In genomic region chr6:113065606-113066005, GRCh38 we compare ENCODE assay signal across 14 cellular contexts.
DNase-seq lines count a peak whose midpoint lies in the region; ATAC-seq and TF ChIP-seq lines count a peak whose summit lies in the region.
"Had no signal": no experiment of that assay in that cellular context is flagged by ENCODE, and none has a peak within 500 bp of the region (broad histone marks: within the 10 kb centered on the region; RNA-seq: fewer than 3 reads in every experiment).

No MANE protein-coding gene starts in this region.

- TF ChIP-seq CTCF in neural crest cell (conservative IDR thresholded peaks at IDR 0.05): no peak

- H3K9me3 Mint-ChIP-seq in neural crest cell: peaks cover 15% of the 10 kb centered on the region
- H3K9me3 Mint-ChIP-seq in activated T-cell treated with anti-CD3 and anti-CD28 coated beads, Interleukin-2, amount 50 U/mL, for 24 hours: no peaks in the 10 kb centered on the region
- no peaks in the 10 kb centered on the region for H3K9me3 Mint-ChIP-seq in stimulated activated naive CD8-positive, alpha-beta T cell treated with anti-CD3 and anti-CD28 coated beads, Interleukin-15, amount 100 ng/mL, for 72 hours
- H3K9me3 Mint-ChIP-seq: activated B cell treated with CpG ODN at 0.5 μM for 24 hours had no signal

- peaks cover 69% of the 10 kb centered on the region for H3K4me1 Mint-ChIP-seq in neural crest cell
- no peaks in the 10 kb centered on the region for H3K4me1 Mint-ChIP-seq in activated T-cell treated with anti-CD3 and anti-CD28 coated beads, Interleukin-2, amount 50 U/mL, for 24 hours (ENCODE audit: low read depth)
- no peaks in the 10 kb centered on the region for H3K4me1 Mint-ChIP-seq in stimulated activated naive CD8-positive, alpha-beta T cell treated with anti-CD3 and anti-CD28 coated beads, Interleukin-15, amount 100 ng/mL, for 72 hours
- H3K4me1 Mint-ChIP-seq: activated B cell treated with CpG ODN at 0.5 μM for 24 hours had no signal

- ATAC-seq in SK-N-SH treated with all-trans-retinoic acid at 6 μM for 48 hours (peak; percentile 75), HG02885 (IDR thresholded peaks at IDR 0.05; ENCODE audit: poor library complexity, unreplicated experiment) (no peak)
- no peak for ATAC-seq in stimulated activated naive CD8-positive, alpha-beta T cell treated with anti-CD3 and anti-CD28 coated beads, Interleukin-15, amount 100 ng/mL, for 72 hours
- ATAC-seq: body of pancreas, esophagus mucosa, HCT116, psoas muscle had no signal

- H3K27ac Mint-ChIP-seq in neural crest cell (ENCODE audit: unreplicated experiment): no peak overlapping the region
- no peak overlapping the region for H3K27ac Mint-ChIP-seq in activated T-cell treated with anti-CD3 and anti-CD28 coated beads, Interleukin-2, amount 50 U/mL, for 24 hours
- no peak overlapping the region for H3K27ac Mint-ChIP-seq in stimulated activated naive CD8-positive, alpha-beta T cell treated with anti-CD3 and anti-CD28 coated beads, Interleukin-15, amount 100 ng/mL, for 72 hours
- H3K27ac Mint-ChIP-seq: activated B cell treated with CpG ODN at 0.5 μM for 24 hours had no signal

- DNase-seq in EH (ENCODE audit: low read depth) (peak; percentile 81), fibroblast of peridontal ligament (ENCODE audit: extremely low read depth) (peak; percentile 75), neural crest cell (ENCODE audit: low read depth, low spot score) (no peak), NCI-H1436 treated with DMSO at 0.1 percent for 48 hours (lab: John Stamatoyannopoulos, UW) (no peak)
- no peak for DNase-seq in activated T-cell treated with anti-CD3 and anti-CD28 coated beads, Interleukin-2, amount 50 U/mL, for 24 hours
- DNase-seq in stimulated activated naive CD8-positive, alpha-beta T cell treated with anti-CD3 and anti-CD28 coated beads, Interleukin-15, amount 100 ng/mL, for 72 hours: no peak
- DNase-seq: activated B cell treated with CpG ODN at 0.5 μM for 24 hours; activated T-cell treated with anti-CD3 and anti-CD28 coated beads, Interleukin-2, amount 50 U/mL, for 1 hour; body of pancreas; psoas muscle had no signal

- H3K27me3 Mint-ChIP-seq in neural crest cell (ENCODE audit: low read depth): no peaks in the 10 kb centered on the region
- no peaks in the 10 kb centered on the region for H3K27me3 Mint-ChIP-seq in activated T-cell treated with anti-CD3 and anti-CD28 coated beads, Interleukin-2, amount 50 U/mL, for 24 hours
- H3K27me3 Mint-ChIP-seq in stimulated activated naive CD8-positive, alpha-beta T cell treated with anti-CD3 and anti-CD28 coated beads, Interleukin-15, amount 100 ng/mL, for 72 hours: no peaks in the 10 kb centered on the region

- H3K36me3 Mint-ChIP-seq in neural crest cell (ENCODE audit: low read depth): peaks cover 32% of the 10 kb centered on the region
- no peaks in the 10 kb centered on the region for H3K36me3 Mint-ChIP-seq in activated T-cell treated with anti-CD3 and anti-CD28 coated beads, Interleukin-2, amount 50 U/mL, for 24 hours (ENCODE audit: low read depth)

- peak overlapping the region; percentile 55 for H3K4me3 Mint-ChIP-seq in neural crest cell
- H3K4me3 Mint-ChIP-seq in activated T-cell treated with anti-CD3 and anti-CD28 coated beads, Interleukin-2, amount 50 U/mL, for 24 hours: no peak overlapping the region
- no peak overlapping the region for H3K4me3 Mint-ChIP-seq in stimulated activated naive CD8-positive, alpha-beta T cell treated with anti-CD3 and anti-CD28 coated beads, Interleukin-15, amount 100 ng/mL, for 72 hours
- H3K4me3 Mint-ChIP-seq: activated B cell treated with CpG ODN at 0.5 μM for 24 hours had no signal

TF ChIP-seq in SK-N-SH treated with all-trans-retinoic acid at 6 μM for 48 hours, 23 proteins besides CTCF, POLR2A, EP300 and RAD21:
- no peak for TF ChIP-seq CSRNP3 (CRISPR knock-in tag; IDR thresholded peaks at IDR 0.05)
- no peak for TF ChIP-seq OSR1 (CRISPR knock-in tag; IDR thresholded peaks at IDR 0.05)
- no peak for TF ChIP-seq CREB5 (CRISPR knock-in tag; IDR thresholded peaks at IDR 0.05; ENCODE audit: low read depth)
- no peak for TF ChIP-seq TSHZ2 (CRISPR knock-in tag; IDR thresholded peaks at IDR 0.05)
- no peak for TF ChIP-seq PPARA (CRISPR knock-in tag; IDR thresholded peaks at IDR 0.05; ENCODE audit: borderline replicate concordance)
- no peak for TF ChIP-seq ZNF8 (CRISPR knock-in tag; IDR thresholded peaks at IDR 0.05)
- TF ChIP-seq ZFP3 (CRISPR knock-in tag; IDR thresholded peaks at IDR 0.05): no peak
- no peak for TF ChIP-seq ESRRG (CRISPR knock-in tag; IDR thresholded peaks at IDR 0.05)

Comparison
In these comparisons a context has a peak if more than half of its experiments do, and no peak if none do; other contexts are left out.
1. DNase-seq: peak in EH (single experiment) and fibroblast of peridontal ligament (single experiment); none in neural crest cell (single experiment), NCI-H1436 treated with DMSO at 0.1 percent for 48 hours (single experiment), activated T-cell treated with anti-CD3 and anti-CD28 coated beads, Interleukin-2, amount 50 U/mL, for 24 hours (single experiment) and stimulated activated naive CD8-positive, alpha-beta T cell treated with anti-CD3 and anti-CD28 coated beads, Interleukin-15, amount 100 ng/mL, for 72 hours (0 of 2).